In the genomic region with DNA sequence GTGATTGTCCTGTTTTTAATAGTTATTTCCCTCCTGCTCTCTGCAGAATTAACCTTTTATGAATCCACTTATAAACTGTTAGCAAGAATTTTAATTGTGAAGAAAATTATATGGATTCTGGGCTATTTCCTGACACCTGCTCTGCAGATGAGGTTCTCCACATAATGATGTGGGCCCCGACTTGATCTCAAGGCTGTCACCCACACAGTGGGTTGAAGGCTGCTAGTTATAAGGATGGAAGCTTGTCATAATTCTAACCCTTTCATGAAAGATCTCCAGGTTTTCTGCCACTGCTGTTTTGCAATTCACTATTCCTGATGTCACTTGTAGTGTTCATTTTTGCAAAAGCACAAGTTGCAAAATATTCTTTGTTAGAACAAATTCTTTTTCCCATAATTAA, we compare ENCODE assay signal across 14 cellular contexts.
DNase-seq lines count a peak whose midpoint lies in the region; ATAC-seq and TF ChIP-seq lines count a peak whose summit lies in the region.
"Had no signal": no experiment of that assay in that cellular context is flagged by ENCODE, and none has a peak within 500 bp of the region (broad histone marks: within the 10 kb centered on the region; RNA-seq: fewer than 3 reads in every experiment).

No MANE protein-coding gene starts in this region.

- peaks cover 26% of the 10 kb centered on the region for H3K4me1 ChIP-seq in OCI-LY3 (ENCODE audit: low read length)
- H3K4me1 ChIP-seq: BLaER1 treated with 17β-estradiol and CSF1 and Interleukin-3, amounts not matched to agents 10 nM and 100 nM had no signal

- peaks cover 37% of the 10 kb centered on the region for H3K4me1 Mint-ChIP-seq in CD14-positive monocyte
- H3K4me1 Mint-ChIP-seq: CD4-positive, alpha-beta memory T cell had no signal

- H3K9ac ChIP-seq in OCI-LY3 (ENCODE audit: low read length): no peak overlapping the region
- H3K9ac ChIP-seq: BLaER1 treated with 17β-estradiol and CSF1 and Interleukin-3, amounts not matched to agents 10 nM and 100 nM; GM23248 had no signal

- no peaks in the 10 kb centered on the region for H4K20me1 ChIP-seq in OCI-LY3 (ENCODE audit: insufficient read depth, low read length)
- H4K20me1 ChIP-seq: BLaER1 treated with 17β-estradiol and CSF1 and Interleukin-3, amounts not matched to agents 10 nM and 100 nM had no signal

- ATAC-seq in HG02870 (IDR thresholded peaks at IDR 0.05; ENCODE audit: unreplicated experiment): no peak
- no peak for ATAC-seq in GM21786 (IDR thresholded peaks at IDR 0.05; ENCODE audit: unreplicated experiment)
- ATAC-seq: GM12878, HCT116 had no signal

- H3K4me3 ChIP-seq in OCI-LY3 (ENCODE audit: low read length) (no peak overlapping the region), dorsolateral prefrontal cortex (no peak overlapping the region)
- H3K4me3 ChIP-seq: BLaER1 treated with 17β-estradiol and CSF1 and Interleukin-3, amounts not matched to agents 10 nM and 100 nM; GM12878; GM23248 had no signal

- H3K9me3 Mint-ChIP-seq in CD14-positive monocyte: peaks cover 0 to 8% (median 0%) of the 10 kb centered on the region in 7 donors

- peak overlapping the region; percentile 40 for H3K4me2 ChIP-seq in OCI-LY3 (ENCODE audit: low read length)
- H3K4me2 ChIP-seq: BLaER1 treated with 17β-estradiol and CSF1 and Interleukin-3, amounts not matched to agents 10 nM and 100 nM had no signal

- H2AFZ ChIP-seq in OCI-LY3 (ENCODE audit: low read depth, low read length): no peak overlapping the region
- H2AFZ ChIP-seq: GM23248 had no signal

- H3K27ac ChIP-seq in OCI-LY3 (ENCODE audit: low read length) (no peak overlapping the region), dorsolateral prefrontal cortex (peak overlapping the region; percentile 77 to 100 (median 97))
- H3K27ac ChIP-seq: BLaER1 treated with 17β-estradiol and CSF1 and Interleukin-3, amounts not matched to agents 10 nM and 100 nM; GM23248 had no signal

- TF ChIP-seq CTCF in CD14-positive monocyte (IDR thresholded peaks at IDR 0.05) (no peak), OCI-LY3 (IDR thresholded peaks at IDR 0.05; ENCODE audit: low read depth, low read length) (no peak), dorsolateral prefrontal cortex (IDR thresholded peaks at IDR 0.05 in 54 of 56, conservative IDR thresholded peaks at IDR 0.05 in 2 of 56; ENCODE audit: low read depth in 1 of 56, partially characterized antibody in 56 of 56) (no peak)

- H3K27ac Mint-ChIP-seq in CD14-positive monocyte: peak overlapping the region; percentile 12 to 91 (median 56)
- H3K27ac Mint-ChIP-seq: CD4-positive, alpha-beta memory T cell had no signal

- no peaks in the 10 kb centered on the region for H3K79me2 ChIP-seq in OCI-LY3 (ENCODE audit: low read length)

- no peaks in the 10 kb centered on the region for H3K9me3 ChIP-seq in OCI-LY3 (ENCODE audit: insufficient read depth, low read length)
- H3K9me3 ChIP-seq: BLaER1 treated with 17β-estradiol and CSF1 and Interleukin-3, amounts not matched to agents 10 nM and 100 nM had no signal

- DNase-seq in CD14-positive monocyte (ENCODE audit: low spot score) (no peak), dorsolateral prefrontal cortex (no peak), superior temporal gyrus (ENCODE audit: extremely low spot score) (peak; percentile 57)
- DNase-seq in effector CD8-positive, alpha-beta T cell (lab: John Stamatoyannopoulos, UW): no peak
- DNase-seq: ACHN; CD4-positive, alpha-beta memory T cell; DMS79; GM23248 had no signal

- intact Hi-C loops in CD14-positive monocyte (cut with micrococcal nuclease): no loop called here
- intact Hi-C loops in dorsolateral prefrontal cortex (cut with DNase I): no loop called here

- no peak overlapping the region for H3K4me3 Mint-ChIP-seq in CD14-positive monocyte
- H3K4me3 Mint-ChIP-seq: CD4-positive, alpha-beta memory T cell had no signal

- no peaks in the 10 kb centered on the region for H3K36me3 ChIP-seq in OCI-LY3 (replicated peaks; ENCODE audit: low read depth, low read length)
- H3K36me3 ChIP-seq: BLaER1 treated with 17β-estradiol and CSF1 and Interleukin-3, amounts not matched to agents 10 nM and 100 nM had no signal

- H3K27me3 Mint-ChIP-seq in CD14-positive monocyte (ENCODE audit: low read depth in 3 of 3): no peaks in the 10 kb centered on the region

- H3K36me3 Mint-ChIP-seq in CD14-positive monocyte: no peaks in the 10 kb centered on the region
- H3K36me3 Mint-ChIP-seq: CD4-positive, alpha-beta memory T cell had no signal

- H3K27me3 ChIP-seq in OCI-LY3 (ENCODE audit: low read depth, low read length): peaks cover 22% of the 10 kb centered on the region
- H3K27me3 ChIP-seq in dorsolateral prefrontal cortex: no peaks in the 10 kb centered on the region
- H3K27me3 ChIP-seq: BLaER1 treated with 17β-estradiol and CSF1 and Interleukin-3, amounts not matched to agents 10 nM and 100 nM had no signal
